Comparison of ENCODE assay signal across 13 cellular contexts in genomic region chr2:20992201-20992711, GRCh38. TPM values are rescaled to one million over a fixed set of nuclear protein-coding genes. Genes with fewer than 3 reads are reported as not detected.
A peak's percentile ranks its signal among the peaks of the same experiment; 100 is the strongest.
DNase-seq lines count a peak whose midpoint lies in the region; ATAC-seq, FAIRE-seq and TF ChIP-seq lines count a peak whose summit lies in the region.
"Had no signal": no experiment of that assay in that cellular context is flagged by ENCODE, and none has a peak within 500 bp of the region (broad histone marks: within the 10 kb centered on the region; RNA-seq: fewer than 3 reads in every experiment).

No MANE protein-coding gene starts in this region.

- ATAC-seq in HG02678 (IDR thresholded peaks at IDR 0.05; ENCODE audit: unreplicated experiment): no peak
- ATAC-seq in HG03469 (IDR thresholded peaks at IDR 0.05; ENCODE audit: unreplicated experiment): no peak
- ATAC-seq: activated CD8-positive, alpha-beta T cell treated with anti-CD3 and anti-CD28 coated beads for 36 hours; right cardiac atrium had no signal

- FAIRE-seq in H54 (lab: Jason Lieb, UNC): no peak

- no peak overlapping the region for H3K27ac ChIP-seq in testis
- H3K27ac ChIP-seq: SK-N-MC had no signal

- no peak for TF ChIP-seq CTCF in testis (IDR thresholded peaks at IDR 0.05)

- DNase-seq in H54 (ENCODE audit: insufficient read length, low spot score) (peak; percentile 26), adipocyte (ENCODE audit: low read depth) (peak; percentile 89), iris pigment epithelial cell (ENCODE audit: low read depth) (peak; percentile 51), testis (peak; percentile 37), NCI-H128 (lab: John Stamatoyannopoulos, UW; ENCODE audit: unreplicated experiment) (no peak), SIG-M5 (lab: John Stamatoyannopoulos, UW) (no peak)
- DNase-seq: activated CD8-positive, alpha-beta T cell treated with anti-CD3 and anti-CD28 coated beads for 36 hours; activated naive CD8-positive, alpha-beta T cell treated with anti-CD3 and anti-CD28 coated beads for 36 hours; NCI-H510A; right cardiac atrium had no signal

- intact Hi-C loops in testis (cut with DNase I; ENCODE audit: low total_unique reads): no loop called here

- no peak overlapping the region for H3K4me3 ChIP-seq in adipocyte (ENCODE audit: low read length)
- H3K4me3 ChIP-seq in testis: no peak overlapping the region
- H3K4me3 ChIP-seq: SK-N-MC had no signal

- peak overlapping the region; percentile 56 for H3K9ac ChIP-seq in adipocyte (ENCODE audit: low read length)

- H3K9me3 ChIP-seq in adipocyte (ENCODE audit: control insufficient read depth, low read length) (no peaks in the 10 kb centered on the region), testis (no peaks in the 10 kb centered on the region)

- no peak for TF ChIP-seq POLR2A in H54 (IDR thresholded peaks at IDR 0.05; ENCODE audit: low read depth, low read length)
- TF ChIP-seq POLR2A in testis (IDR thresholded peaks at IDR 0.05): no peak

- WGBS in testis, 2 donors: 41 to 46% methylated on average over 8 of the region's 8 CpGs

- H3K27me3 ChIP-seq in adipocyte (replicated peaks; ENCODE audit: control insufficient read depth, insufficient read depth, low read length) (peaks cover 15% of the 10 kb centered on the region), testis (no peaks in the 10 kb centered on the region)

- H3K36me3 ChIP-seq in adipocyte (ENCODE audit: control insufficient read depth, insufficient read depth, low read length, severe bottlenecking) (no peaks in the 10 kb centered on the region), testis (ENCODE audit: low read depth, missing control alignments) (no peaks in the 10 kb centered on the region)

- H3K4me1 ChIP-seq in adipocyte (ENCODE audit: control insufficient read depth, insufficient read depth, low read length): peaks cover 25% of the 10 kb centered on the region
- no peaks in the 10 kb centered on the region for H3K4me1 ChIP-seq in testis

RNA-seq across cellular contexts. Expression of gene APOB, which starts 51.6 kb away (rescaled TPM):
- under 1 TPM; 0.39 to 0.81 TPM for total RNA-seq in testis
- polyA plus RNA-seq in testis (ENCODE audit: insufficient read depth, low read depth, low replicate concordance): 0.30 TPM
- total RNA-seq: activated CD8-positive, alpha-beta T cell treated with anti-CD3 and anti-CD28 coated beads for 36 hours; activated naive CD8-positive, alpha-beta T cell treated with anti-CD3 and anti-CD28 coated beads for 36 hours had no signal

Comparison
In these comparisons a context has a peak if more than half of its experiments do, and no peak if none do; other contexts are left out.
1. DNase-seq: peak in H54 (single experiment), adipocyte (single experiment), iris pigment epithelial cell (single experiment) and testis (single experiment); none in NCI-H128 (single experiment) and SIG-M5 (single experiment).